In the genomic region with DNA sequence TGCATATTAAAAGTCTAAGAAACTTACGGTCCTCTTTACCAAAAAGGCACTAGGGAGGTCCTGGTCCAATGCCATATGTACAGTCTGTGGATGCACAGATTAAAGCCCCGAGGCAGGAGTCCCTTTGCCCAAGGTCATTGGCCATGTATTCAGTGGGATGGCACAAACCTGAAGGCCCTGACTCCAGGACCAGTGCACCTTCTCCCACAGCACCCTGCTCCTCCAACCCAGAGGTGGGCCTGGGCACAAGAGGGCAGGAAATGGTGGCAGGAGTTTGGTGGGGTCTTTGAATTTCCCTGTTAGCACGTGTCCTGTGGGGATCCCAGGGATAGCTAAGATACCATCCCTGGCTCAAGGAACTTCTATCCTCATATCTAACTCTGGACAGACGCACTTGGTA, we compare ENCODE assay signal across 14 cellular contexts. TPM values are rescaled to one million over a fixed set of nuclear protein-coding genes. Genes with fewer than 3 reads are reported as not detected.
"Had no signal": no experiment of that assay in that cellular context is flagged by ENCODE, and none has a peak within 500 bp of the region (broad histone marks: within the 10 kb centered on the region; RNA-seq: fewer than 3 reads in every experiment).

No MANE protein-coding gene starts in this region.

- H3K36me3 ChIP-seq: brain microvascular endothelial cell, cardiac muscle cell, SJSA1 had no signal

- H3K27ac ChIP-seq: brain microvascular endothelial cell, cardiac muscle cell, SJSA1 had no signal

- H3K4me3 Mint-ChIP-seq: activated CD8-positive, alpha-beta T cell treated with anti-CD3 and anti-CD28 coated beads, Interleukin-2, amount 10 ng/mL, durations not matched to agents 7 days and 5 days; activated naive CD4-positive, alpha-beta T cell treated with anti-CD3 and anti-CD28 coated beads, Interleukin-2, amount 10 ng/mL, durations not matched to agents 7 days and 5 days; activated naive CD8-positive, alpha-beta T cell treated with anti-CD3 and anti-CD28 coated beads for 36 hours; activated T-cell treated with anti-CD3 and anti-CD28 coated beads, Interleukin-2, amount 50 U/mL, for 24 hours; activated T-helper 1 cell treated with anti-CD3 and anti-CD28 coated beads, Interleukin-12 subunit alpha, Interleukin-12 subunit beta, Interleukin-2, Interleukin-4 antibody, amounts not matched to agents 30 ng/mL and 10 ng/mL and 1 ng/mL, durations not matched to agents 14 hours and 24 hours and 36 hours; T-helper 2 cell treated with Interferon-gamma antibody and Interleukin-4, amounts not matched to agents 5 μg/mL and 100 μg/mL, for 36 hours had no signal

- H3K27ac Mint-ChIP-seq: activated CD8-positive, alpha-beta T cell treated with anti-CD3 and anti-CD28 coated beads, Interleukin-2, amount 10 ng/mL, durations not matched to agents 7 days and 5 days; activated naive CD4-positive, alpha-beta T cell treated with anti-CD3 and anti-CD28 coated beads, Interleukin-2, amount 10 ng/mL, durations not matched to agents 7 days and 5 days; activated naive CD8-positive, alpha-beta T cell treated with anti-CD3 and anti-CD28 coated beads for 36 hours; activated T-cell treated with anti-CD3 and anti-CD28 coated beads, Interleukin-2, amount 50 U/mL, for 24 hours; activated T-helper 1 cell treated with anti-CD3 and anti-CD28 coated beads, Interleukin-12 subunit alpha, Interleukin-12 subunit beta, Interleukin-2, Interleukin-4 antibody, amounts not matched to agents 30 ng/mL and 10 ng/mL and 1 ng/mL, durations not matched to agents 14 hours and 24 hours and 36 hours; T-helper 2 cell treated with Interferon-gamma antibody and Interleukin-4, amounts not matched to agents 5 μg/mL and 100 μg/mL, for 36 hours; WTC11 had no signal

- H3K9me3 ChIP-seq: SJSA1 had no signal

- DNase-seq: NCI-H1436 treated with DMSO at 0.1 percent for 48 hours had no signal

- H3K27me3 ChIP-seq: brain microvascular endothelial cell had no signal

- H3K9me3 Mint-ChIP-seq: activated naive CD4-positive, alpha-beta T cell treated with anti-CD3 and anti-CD28 coated beads, Interleukin-2, amount 10 ng/mL, durations not matched to agents 7 days and 5 days; activated naive CD8-positive, alpha-beta T cell treated with anti-CD3 and anti-CD28 coated beads for 36 hours; activated T-cell treated with anti-CD3 and anti-CD28 coated beads, Interleukin-2, amount 50 U/mL, for 24 hours; activated T-helper 1 cell treated with anti-CD3 and anti-CD28 coated beads, Interleukin-12 subunit alpha, Interleukin-12 subunit beta, Interleukin-2, Interleukin-4 antibody, amounts not matched to agents 30 ng/mL and 10 ng/mL and 1 ng/mL, durations not matched to agents 14 hours and 24 hours and 36 hours; T-helper 2 cell treated with Interferon-gamma antibody and Interleukin-4, amounts not matched to agents 5 μg/mL and 100 μg/mL, for 36 hours; WTC11 had no signal

- H3K4me3 ChIP-seq: SJSA1 had no signal

- H3K36me3 Mint-ChIP-seq: activated naive CD4-positive, alpha-beta T cell treated with anti-CD3 and anti-CD28 coated beads, Interleukin-2, amount 10 ng/mL, durations not matched to agents 7 days and 5 days; activated naive CD8-positive, alpha-beta T cell treated with anti-CD3 and anti-CD28 coated beads for 36 hours; WTC11 had no signal

- H3K4me1 Mint-ChIP-seq: activated naive CD4-positive, alpha-beta T cell treated with anti-CD3 and anti-CD28 coated beads, Interleukin-2, amount 10 ng/mL, durations not matched to agents 7 days and 5 days had no signal

RNA-seq across cellular contexts. Expression of gene TLE7, which starts 28.5 kb away (rescaled TPM):
- total RNA-seq: activated CD8-positive, alpha-beta T cell treated with anti-CD3 and anti-CD28 coated beads, Interleukin-2, amount 10 ng/mL, durations not matched to agents 7 days and 5 days; activated naive CD8-positive, alpha-beta T cell treated with anti-CD3 and anti-CD28 coated beads for 36 hours; activated T-helper 1 cell treated with anti-CD3 and anti-CD28 coated beads, Interleukin-12 subunit alpha, Interleukin-12 subunit beta, Interleukin-2, Interleukin-4 antibody, amounts not matched to agents 30 ng/mL and 10 ng/mL and 1 ng/mL, durations not matched to agents 14 hours and 24 hours and 36 hours; cardiac muscle cell; PC-3; SJSA1; T-helper 1 cell treated with Interleukin-12 subunit alpha and Interleukin-12 subunit beta and Interleukin-4 antibody, amounts not matched to agents 30 ng/mL and 1 ng/mL, for 36 hours had no signal
- polyA plus RNA-seq: adipose tissue, cardiac muscle cell had no signal

RNA-seq across cellular contexts. Expression of gene CALB2, which starts 54.8 kb away (rescaled TPM):
- total RNA-seq: activated CD8-positive, alpha-beta T cell treated with anti-CD3 and anti-CD28 coated beads, Interleukin-2, amount 10 ng/mL, durations not matched to agents 7 days and 5 days; activated naive CD8-positive, alpha-beta T cell treated with anti-CD3 and anti-CD28 coated beads for 36 hours; activated T-helper 1 cell treated with anti-CD3 and anti-CD28 coated beads, Interleukin-12 subunit alpha, Interleukin-12 subunit beta, Interleukin-2, Interleukin-4 antibody, amounts not matched to agents 30 ng/mL and 10 ng/mL and 1 ng/mL, durations not matched to agents 14 hours and 24 hours and 36 hours; T-helper 1 cell treated with Interleukin-12 subunit alpha and Interleukin-12 subunit beta and Interleukin-4 antibody, amounts not matched to agents 30 ng/mL and 1 ng/mL, for 36 hours had no signal
